ENCODE assay signal across 4 cellular contexts in genomic region chr9:26470287-26470686, GRCh38.
TF ChIP-seq lines count a peak whose summit lies in the region.

No MANE protein-coding gene starts in this region.

TF ChIP-seq in HepG2, 621 proteins besides CTCF, POLR2A, EP300 and RAD21:
- TF ChIP-seq RORA (CRISPR knock-in tag; IDR thresholded peaks at IDR 0.05) (no peak), MAFF (IDR thresholded peaks at IDR 0.05; ENCODE audit: low read depth, low read length) (peak; percentile 92), GTF2F1 (IDR thresholded peaks at IDR 0.05; ENCODE audit: low read length) (no peak), SYNCRIP (IDR thresholded peaks at IDR 0.05; ENCODE audit: insufficient read depth, low read depth, low read length) (no peak), ZNF792 (CRISPR knock-in tag; IDR thresholded peaks at IDR 0.05) (no peak), MAFK (conservative IDR thresholded peaks at IDR 0.05 in 1 of 2, IDR thresholded peaks at IDR 0.05 in 1 of 2; ENCODE audit: low read length in 2 of 2) (peak; percentile 84 to 98), ZMYM2 (CRISPR knock-in tag; IDR thresholded peaks at IDR 0.05) (no peak)

TF ChIP-seq in A549, 52 proteins besides CTCF, POLR2A, EP300 and RAD21:
- TF ChIP-seq ZSCAN20 (CRISPR knock-in tag; IDR thresholded peaks at IDR 0.05) (no peak), FOXS1 (CRISPR knock-in tag; IDR thresholded peaks at IDR 0.05) (no peak), HOXB5 (CRISPR knock-in tag; IDR thresholded peaks at IDR 0.05) (no peak), BHLHE40 (IDR thresholded peaks at IDR 0.05; ENCODE audit: low read depth, low read length) (no peak), CHD2 (IDR thresholded peaks at IDR 0.05; ENCODE audit: low read length, partially characterized antibody) (no peak), MAFK (IDR thresholded peaks at IDR 0.05; ENCODE audit: partially characterized antibody) (peak; percentile 94), SMC3 (IDR thresholded peaks at IDR 0.05) (no peak)

TF ChIP-seq in IMR-90, 13 proteins besides CTCF, POLR2A, EP300 and RAD21:
- TF ChIP-seq FOS (IDR thresholded peaks at IDR 0.05; ENCODE audit: low read depth, low read length): no peak
- TF ChIP-seq MAFK (IDR thresholded peaks at IDR 0.05; ENCODE audit: low read depth, low read length): peak; percentile 96
TF ChIP-seq in IMR-90: peak in this region for 1.

TF ChIP-seq in H1, 55 proteins besides CTCF, POLR2A, EP300 and RAD21:
- TF ChIP-seq MAFK (IDR thresholded peaks at IDR 0.05; ENCODE audit: low read depth, low read length) (peak; percentile 91), NANOG (IDR thresholded peaks at IDR 0.05; ENCODE audit: insufficient read depth, low read depth, low read length, poor library complexity, severe bottlenecking) (no peak), TAF7 (optimal IDR thresholded peaks at IDR 0.05; ENCODE audit: borderline replicate concordance, low read depth, low read length) (no peak), CREB1 (IDR thresholded peaks at IDR 0.05) (no peak)
TF ChIP-seq in H1: peak in this region for 1.
